ENCODE assay signal across 8 cellular contexts in genomic region chr2:70258532-70258875, GRCh38. TPM values are rescaled to one million over a fixed set of nuclear protein-coding genes. Genes with fewer than 3 reads are reported as not detected.
A peak's percentile ranks its signal among the peaks of the same experiment; 100 is the strongest.
DNase-seq lines count a peak whose midpoint lies in the region; ATAC-seq and TF ChIP-seq lines count a peak whose summit lies in the region.

No MANE protein-coding gene starts in this region.

- peak; percentile 2 for ATAC-seq in HG02852 (IDR thresholded peaks at IDR 0.05; ENCODE audit: unreplicated experiment)
- ATAC-seq in natural killer cell: no peak
- no peak for ATAC-seq in GM21360 (IDR thresholded peaks at IDR 0.05; ENCODE audit: unreplicated experiment)
- no peak for ATAC-seq in GM21423 (IDR thresholded peaks at IDR 0.05; ENCODE audit: unreplicated experiment)

- peak; percentile 1 for DNase-seq in T-helper 22 cell (ENCODE audit: low read depth)
- DNase-seq in fibroblast of mammary gland (ENCODE audit: low read depth): peak; percentile 73
- DNase-seq in natural killer cell: peak; percentile 17
- no peak for DNase-seq in NCI-H1694 (lab: John Stamatoyannopoulos, UW)

- H3K9me3 ChIP-seq in ES-I3 (ENCODE audit: control insufficient read depth, insufficient read depth, low read length): no peaks in the 10 kb centered on the region

- H3K4me1 ChIP-seq in ES-I3 (ENCODE audit: insufficient read depth, low read length): no peaks in the 10 kb centered on the region

- peaks cover 0 to under 1% of the 10 kb centered on the region in 2 donors for H3K27me3 Mint-ChIP-seq in natural killer cell (ENCODE audit: low read depth in 2 of 2)

- peak overlapping the region; percentile 65 for H3K4me3 ChIP-seq in fibroblast of mammary gland (ENCODE audit: control insufficient read depth, low read depth, low read length)

- H3K9me3 Mint-ChIP-seq in natural killer cell: no peaks in the 10 kb centered on the region

- intact Hi-C loops in natural killer cell (cut with micrococcal nuclease): no loop called here

- peak overlapping the region; percentile 84 for H3K9ac ChIP-seq in ES-I3 (ENCODE audit: low read depth, low read length)

- peaks cover 7% of the 10 kb centered on the region for H3K36me3 Mint-ChIP-seq in natural killer cell

- H3K4me3 Mint-ChIP-seq in natural killer cell: peak overlapping the region; percentile 94

- H3K36me3 ChIP-seq in ES-I3 (ENCODE audit: insufficient read depth, low read length): no peaks in the 10 kb centered on the region

- peaks cover 5 to 26% of the 10 kb centered on the region in 2 donors for H3K4me1 Mint-ChIP-seq in natural killer cell

- H3K27ac Mint-ChIP-seq in natural killer cell: peak overlapping the region in 1 of 2 donors; percentile 82

- no peak for TF ChIP-seq CTCF in fibroblast of mammary gland (conservative IDR thresholded peaks at IDR 0.05; ENCODE audit: control insufficient read depth, insufficient read depth, low read depth, low read length)
- TF ChIP-seq CTCF in natural killer cell (IDR thresholded peaks at IDR 0.05): no peak

RNA-seq across cellular contexts. Expression of gene PCYOX1, which starts 0.6 kb away (rescaled TPM):
- 10 to 100 TPM in 2 of 3 donors, 1 to 10 TPM in 1; 9.5 to 15.5 (median 10.9) TPM for total RNA-seq in natural killer cell

RNA-seq across cellular contexts. Expression of gene TIA1, which starts 10.1 kb away (rescaled TPM):
- total RNA-seq in natural killer cell: 100 to 1,000 TPM in 1 of 3 donors, 10 to 100 TPM in 2; 76.9 to 113 (median 93.2) TPM

RNA-seq across cellular contexts. Expression of gene SNRPG, which starts 35.0 kb away (rescaled TPM):
- 10 to 100 TPM; 62.5 to 83.3 (median 73.0) TPM for total RNA-seq in natural killer cell

RNA-seq across cellular contexts. Expression of gene FAM136A, which starts 43.4 kb away (rescaled TPM):
- 10 to 100 TPM; 32.5 to 38.3 (median 36.6) TPM for total RNA-seq in natural killer cell
